Comparison of ENCODE assay signal across 9 cellular contexts in the genomic region with DNA sequence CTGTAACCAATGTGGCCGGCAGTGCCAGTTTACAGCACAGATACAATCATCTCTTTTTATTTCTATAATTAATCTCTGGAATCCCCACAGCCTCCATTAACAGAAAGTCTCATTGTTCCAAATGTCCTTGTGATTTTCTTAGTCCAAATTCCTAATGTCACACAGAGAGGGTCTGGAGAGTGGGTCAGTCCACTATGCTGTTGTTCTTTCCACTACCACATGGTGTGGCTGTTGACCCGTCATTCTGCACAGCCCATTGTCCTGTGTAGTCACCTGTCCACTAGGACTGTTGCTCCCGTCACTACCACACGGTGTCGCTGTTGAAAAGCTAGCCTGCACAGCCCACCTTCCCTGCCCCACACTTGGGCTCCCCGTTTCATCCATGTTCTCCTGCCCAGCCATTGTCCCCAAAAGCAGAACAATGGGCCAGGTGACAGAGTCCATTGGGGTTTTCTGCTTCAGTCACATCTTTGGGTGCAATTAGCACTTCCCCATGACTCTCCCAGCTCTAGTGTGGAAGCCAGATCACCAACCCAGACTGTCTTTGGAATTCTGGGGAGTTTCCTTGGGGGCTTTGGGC. TPM values are rescaled to one million over a fixed set of nuclear protein-coding genes. Genes with fewer than 3 reads are reported as not detected.
DNase-seq lines count a peak whose midpoint lies in the region; ATAC-seq and TF ChIP-seq lines count a peak whose summit lies in the region.
"Had no signal": no experiment of that assay in that cellular context is flagged by ENCODE, and none has a peak within 500 bp of the region (broad histone marks: within the 10 kb centered on the region; RNA-seq: fewer than 3 reads in every experiment).

No MANE protein-coding gene starts in this region.

- WGBS in spleen, 5 donors = 36 to 50% (median 40%) methylated on average over 6 of the region's 6 CpGs

- ATAC-seq in foreskin keratinocyte (peak; percentile 67), GM18511 (IDR thresholded peaks at IDR 0.05; ENCODE audit: unreplicated experiment) (no peak), HG02759 (IDR thresholded peaks at IDR 0.05; ENCODE audit: unreplicated experiment) (no peak), GM21737 (IDR thresholded peaks at IDR 0.05; ENCODE audit: unreplicated experiment) (no peak)

- H3K27ac Mint-ChIP-seq in MCF 10A (ENCODE audit: low read depth, unreplicated experiment) = no peak overlapping the region
- H3K27ac Mint-ChIP-seq: dendritic cell treated with granulocyte-macrophage colony-stimulating factor and Interleukin-4, amounts not matched to agents 40 ng/mL and 50 ng/mL, for 4 days had no signal

- peaks cover 36% of the 10 kb centered on the region for H3K27me3 Mint-ChIP-seq in MCF 10A (ENCODE audit: insufficient read depth, unreplicated experiment)

- no peak overlapping the region for H3K4me3 ChIP-seq in breast epithelium
- no peak overlapping the region for H3K4me3 ChIP-seq in Peyer's patch
- H3K4me3 ChIP-seq in spleen = no peak overlapping the region

- BruUV-seq in MCF 10A (replicated peaks; lab: Mats Ljungman, UMichigan) = no TSS peak

- POLR2A ChIA-PET in MCF 10A (lab: Yijun Ruan, JAX) = interaction anchor here (0.6 kb wide), 1 partner anchor 713 kb away, joined by 3 read pairs; no protein-coding TSS in a partner anchor

- TF ChIP-seq POLR2A in breast epithelium (IDR thresholded peaks at IDR 0.05) = no peak
- TF ChIP-seq POLR2A in Peyer's patch (IDR thresholded peaks at IDR 0.05) = no peak
- no peak for TF ChIP-seq POLR2A in spleen (IDR thresholded peaks at IDR 0.05)

- no peaks in the 10 kb centered on the region for H3K4me1 Mint-ChIP-seq in MCF 10A (ENCODE audit: insufficient read depth, unreplicated experiment)

- TF ChIP-seq CTCF in MCF 10A (IDR thresholded peaks at IDR 0.05; ENCODE audit: unreplicated experiment) (peak; percentile 34), breast epithelium (IDR thresholded peaks at IDR 0.05) (peak in 1 of 3 donors; percentile 29), Peyer's patch (IDR thresholded peaks at IDR 0.05) (peak in 4 of 6 experiments; percentile 32 to 70 (median 66)), foreskin keratinocyte (conservative IDR thresholded peaks at IDR 0.05) (peak; percentile 69), spleen (IDR thresholded peaks at IDR 0.05 in 8 of 11, conservative IDR thresholded peaks at IDR 0.05 in 3 of 11) (peak in 7 of 11 experiments; percentile 15 to 47 (median 33))

- H3K9me3 ChIP-seq in breast epithelium = peaks cover 4 to 5% of the 10 kb centered on the region in 2 donors
- H3K9me3 ChIP-seq in Peyer's patch = peaks cover 0 to 8% (median 3%) of the 10 kb centered on the region in 4 donors
- H3K9me3 ChIP-seq in spleen = peaks cover 0 to 20% (median 12%) of the 10 kb centered on the region in 8 donors

- no peaks in the 10 kb centered on the region for H3K9me3 Mint-ChIP-seq in MCF 10A (ENCODE audit: unreplicated experiment)

- H3K4me3 Mint-ChIP-seq in MCF 10A (ENCODE audit: unreplicated experiment) = no peak overlapping the region
- H3K4me3 Mint-ChIP-seq: dendritic cell treated with granulocyte-macrophage colony-stimulating factor and Interleukin-4, amounts not matched to agents 40 ng/mL and 50 ng/mL, for 4 days had no signal

- intact Hi-C loops in MCF 10A (cut with micrococcal nuclease) = no loop called here
- intact Hi-C loops in breast epithelium (cut with DNase I; ENCODE audit: low total_unique reads) = no loop called here
- intact Hi-C loops in spleen (cut with DNase I; ENCODE audit: low total_unique reads) = no loop called here

- DNase-seq in MCF 10A (ENCODE audit: unreplicated experiment) (peak; percentile 27), breast epithelium (ENCODE audit: low spot score in 2 of 2) (no peak), Peyer's patch (peak in 2 of 3 donors; percentile 57 to 59), foreskin keratinocyte (no peak), spleen (no peak)

- no peaks in the 10 kb centered on the region for H3K27me3 ChIP-seq in breast epithelium
- no peaks in the 10 kb centered on the region for H3K27me3 ChIP-seq in Peyer's patch
- peaks cover 27% of the 10 kb centered on the region for H3K27me3 ChIP-seq in foreskin keratinocyte
- peaks cover 0 to 48% (median 0%) of the 10 kb centered on the region in 7 donors for H3K27me3 ChIP-seq in spleen (replicated peaks in 1 of 7)

- H3K27ac ChIP-seq in breast epithelium (no peak overlapping the region), Peyer's patch (no peak overlapping the region), foreskin keratinocyte (no peak overlapping the region), spleen (no peak overlapping the region)

- no peaks in the 10 kb centered on the region for H3K36me3 ChIP-seq in breast epithelium
- H3K36me3 ChIP-seq in Peyer's patch = no peaks in the 10 kb centered on the region
- H3K36me3 ChIP-seq in spleen = peaks cover 0 to 38% (median 0%) of the 10 kb centered on the region in 6 donors

- no peaks in the 10 kb centered on the region for H3K4me1 ChIP-seq in breast epithelium
- peaks cover 0 to under 1% (median 0%) of the 10 kb centered on the region in 4 donors for H3K4me1 ChIP-seq in Peyer's patch
- H3K4me1 ChIP-seq in foreskin keratinocyte = no peaks in the 10 kb centered on the region
- no peaks in the 10 kb centered on the region for H3K4me1 ChIP-seq in spleen

- CTCF ChIA-PET in MCF 10A (lab: Yijun Ruan, JAX) = interaction anchor here (0.7 to 3.9 kb wide), 12 partner anchors 12 to 412 kb away, joined by 3 to 14 read pairs (median 4); no protein-coding TSS in a partner anchor

- no peaks in the 10 kb centered on the region for H3K36me3 Mint-ChIP-seq in MCF 10A (ENCODE audit: insufficient read depth, unreplicated experiment)

RNA-seq across cellular contexts. Expression of a gene that starts 8.6 kb away (rescaled TPM):
- total RNA-seq in MCF 10A (2022) (not detected in 2 replicates), breast epithelium (10 to 100 TPM in 1 of 3 donors, 1 to 10 TPM in 1, under 1 TPM in 1; 0.73 to 15.0 (median 3.9) TPM), Peyer's patch (not detected), foreskin keratinocyte (not detected in 2 replicates), spleen (not detected)
- polyA plus RNA-seq in foreskin keratinocyte (not detected in 2 replicates), spleen (under 1 TPM; 0.09 to 0.13 (median 0.11) TPM)

RNA-seq across cellular contexts. Expression of a gene that starts 33.7 kb away (rescaled TPM):
- total RNA-seq in MCF 10A (2022) (not detected in 2 replicates), breast epithelium (under 1 TPM in 1 of 3 donors, not detected in 2; 0.59 TPM), Peyer's patch (not detected), foreskin keratinocyte (not detected in 2 replicates), spleen (10 to 100 TPM in 3 of 7 donors, 1 to 10 TPM in 4; 3.1 to 49.4 (median 6.1) TPM)
- polyA plus RNA-seq in foreskin keratinocyte (not detected in 2 replicates), spleen (1 to 10 TPM; 1.1 to 4.2 (median 2.3) TPM)

Comparison
In these comparisons a context has a peak if more than half of its experiments do, and no peak if none do; other contexts are left out.
1. DNase-seq: peak in MCF 10A (single experiment) and Peyer's patch (2 of 3); none in breast epithelium (0 of 2), foreskin keratinocyte (0 of 2) and spleen (single experiment).